In genomic region chr9:129612815-129613519, GRCh38 we compare ENCODE assay signal across 16 cellular contexts. TPM values are rescaled to one million over a fixed set of nuclear protein-coding genes. Genes with fewer than 3 reads are reported as not detected.
DNase-seq lines count a peak whose midpoint lies in the region; ATAC-seq and TF ChIP-seq lines count a peak whose summit lies in the region.
"Had no signal": no experiment of that assay in that cellular context is flagged by ENCODE, and none has a peak within 500 bp of the region (broad histone marks: within the 10 kb centered on the region; RNA-seq: fewer than 3 reads in every experiment).

No MANE protein-coding gene starts in this region.

- H3K4ac ChIP-seq in mesenchymal stem cell (ENCODE audit: low read depth in 1 of 2, low read length in 2 of 2), result no peak overlapping the region

- H3K36me3 ChIP-seq in mesenchymal stem cell (ENCODE audit: control insufficient read depth in 1 of 2, insufficient read depth in 2 of 2, low read depth in 1 of 2, low read length in 2 of 2) (no peaks in the 10 kb centered on the region), BE2C (no peaks in the 10 kb centered on the region)

- H3K9me3 ChIP-seq in mesenchymal stem cell (ENCODE audit: control insufficient read depth, low read length), result no peaks in the 10 kb centered on the region
- H3K9me3 ChIP-seq in BE2C, result no peaks in the 10 kb centered on the region

- H3K27me3 ChIP-seq in mesenchymal stem cell (ENCODE audit: control insufficient read depth in 1 of 2, insufficient read depth in 1 of 2, low read length in 2 of 2), result peaks cover 0 to 8% of the 10 kb centered on the region in 2 experiments
- H3K27me3 ChIP-seq in BE2C, result no peaks in the 10 kb centered on the region

- no peak overlapping the region for H2AK5ac ChIP-seq in mesenchymal stem cell (ENCODE audit: low read length, severe bottlenecking)

- H3K4me3 ChIP-seq in mesenchymal stem cell (ENCODE audit: insufficient read depth in 1 of 2, low read depth in 1 of 2, low read length in 2 of 2), result no peak overlapping the region
- H3K4me3 ChIP-seq in BE2C (ENCODE audit: low read depth, low read length), result no peak overlapping the region

- peak overlapping the region; percentile 29 for H4K8ac ChIP-seq in mesenchymal stem cell (ENCODE audit: low read length)

- H3K23ac ChIP-seq in mesenchymal stem cell (ENCODE audit: low read length in 2 of 2), result no peak overlapping the region

- peak overlapping the region in 1 of 2 experiments; percentile 17 for H2BK12ac ChIP-seq in mesenchymal stem cell (ENCODE audit: low read length in 2 of 2)

- H3K4me2 ChIP-seq in mesenchymal stem cell (ENCODE audit: low read length, poor library complexity, severe bottlenecking), result no peak overlapping the region

- no peak for ATAC-seq in HG02759 (IDR thresholded peaks at IDR 0.05; ENCODE audit: unreplicated experiment)

- H3K14ac ChIP-seq in mesenchymal stem cell (ENCODE audit: low read length in 2 of 2), result no peak overlapping the region

- WGBS in mesenchymal stem cell, result 91% methylated on average over 15 of the region's 15 CpGs

- no peak overlapping the region for H2AFZ ChIP-seq in mesenchymal stem cell (ENCODE audit: low read depth, low read length)

- peak; percentile 24 for DNase-seq in DMS79 treated with DMSO at 0.1 percent for 48 hours (lab: John Stamatoyannopoulos, UW)
- DNase-seq in DMS79 (lab: John Stamatoyannopoulos, UW), result no peak
- DNase-seq in mesenchymal stem cell, result no peak
- DNase-seq in BE2C, result no peak
- no peak for DNase-seq in erythroblast (lab: John Stamatoyannopoulos, UW)
- DNase-seq: 8988T; MM.1S; NCI-H2029; SHP77; stimulated activated CD4-positive, alpha-beta T cell treated with anti-CD3 and anti-CD28 coated beads, Interleukin-2, amount 100 ng/mL, for 48 hours had no signal

- peak overlapping the region; percentile 53 for H4K91ac ChIP-seq in mesenchymal stem cell (ENCODE audit: low read length)

- H3K9ac ChIP-seq in mesenchymal stem cell (ENCODE audit: low read length), result no peak overlapping the region

- H2BK15ac ChIP-seq in mesenchymal stem cell (ENCODE audit: low read depth, poor library complexity, severe bottlenecking), result peak overlapping the region; percentile 34

- no peak for TF ChIP-seq POLR2A in erythroblast (IDR thresholded peaks at IDR 0.05; ENCODE audit: low read length)

- no peak overlapping the region for H3K18ac ChIP-seq in mesenchymal stem cell (ENCODE audit: low read depth in 1 of 2, low read length in 2 of 2)

- H3K27ac ChIP-seq in angular gyrus (ENCODE audit: low read depth, low read length) (peak overlapping the region; percentile 94), mesenchymal stem cell (ENCODE audit: low read length, poor library complexity, severe bottlenecking) (no peak overlapping the region), temporal lobe (ENCODE audit: low read depth, low read length) (peak overlapping the region; percentile 95)
- H3K27ac ChIP-seq: C4-2B had no signal

- no peak overlapping the region for H2BK120ac ChIP-seq in mesenchymal stem cell (ENCODE audit: low read depth, low read length)

- H2BK5ac ChIP-seq in mesenchymal stem cell (ENCODE audit: low read depth, low read length, poor library complexity, severe bottlenecking), result no peak overlapping the region

- TF ChIP-seq CTCF in BE2C (IDR thresholded peaks at IDR 0.05; ENCODE audit: low read depth, low read length), result no peak

- H3K4me1 ChIP-seq in mesenchymal stem cell (ENCODE audit: control insufficient read depth, insufficient read depth, low read depth, low read length) (peaks cover 32% of the 10 kb centered on the region), BE2C (peaks cover 7% of the 10 kb centered on the region)

- H3K79me1 ChIP-seq in mesenchymal stem cell (replicated peaks; ENCODE audit: low read length, poor library complexity, severe bottlenecking), result no peaks in the 10 kb centered on the region

RNA-seq across cellular contexts. Expression of gene C9orf50, which starts 7.9 kb away (rescaled TPM):
- polyA plus RNA-seq in mesenchymal stem cell (2013, experiment 1 of 2), result 0.03 TPM
- polyA plus RNA-seq in mesenchymal stem cell (2013, experiment 2 of 2), result 0.04 TPM
- total RNA-seq in temporal lobe, result not detected
- polyA plus RNA-seq in BE2C (2012; ENCODE audit: insufficient read depth, insufficient read length, low read depth), result not detected
- total RNA-seq: skeletal muscle tissue; T-helper 1 cell treated with Interleukin-12 subunit alpha and Interleukin-12 subunit beta and Interleukin-4 antibody, amounts not matched to agents 30 ng/mL and 1 ng/mL, for 36 hours had no signal

RNA-seq across cellular contexts. Expression of gene NTMT1, which starts 13.0 kb away (rescaled TPM):
- 38.5 TPM for polyA plus RNA-seq in mesenchymal stem cell (2013, experiment 1 of 2)
- polyA plus RNA-seq in mesenchymal stem cell (2013, experiment 2 of 2), result 39.6 TPM
- 11.1 TPM for total RNA-seq in temporal lobe
- 227 TPM for polyA plus RNA-seq in BE2C (2012; ENCODE audit: insufficient read depth, insufficient read length, low read depth)

RNA-seq across cellular contexts. Expression of gene ASB6, which starts 29.0 kb away (rescaled TPM):
- polyA plus RNA-seq in mesenchymal stem cell (2013, experiment 1 of 2), result 11.6 TPM
- polyA plus RNA-seq in mesenchymal stem cell (2013, experiment 2 of 2), result 11.6 TPM
- 12.5 TPM for total RNA-seq in temporal lobe
- 87.7 TPM for polyA plus RNA-seq in BE2C (2012; ENCODE audit: insufficient read depth, insufficient read length, low read depth)

RNA-seq across cellular contexts. Expression of gene PRRX2, which starts 52.5 kb away (rescaled TPM):
- polyA plus RNA-seq in mesenchymal stem cell (2013, experiment 1 of 2), result 19.5 TPM
- polyA plus RNA-seq in mesenchymal stem cell (2013, experiment 2 of 2), result 20.1 TPM
- total RNA-seq in temporal lobe, result 0.25 TPM
- not detected for polyA plus RNA-seq in BE2C (2012; ENCODE audit: insufficient read depth, insufficient read length, low read depth)
